In the genomic region with DNA sequence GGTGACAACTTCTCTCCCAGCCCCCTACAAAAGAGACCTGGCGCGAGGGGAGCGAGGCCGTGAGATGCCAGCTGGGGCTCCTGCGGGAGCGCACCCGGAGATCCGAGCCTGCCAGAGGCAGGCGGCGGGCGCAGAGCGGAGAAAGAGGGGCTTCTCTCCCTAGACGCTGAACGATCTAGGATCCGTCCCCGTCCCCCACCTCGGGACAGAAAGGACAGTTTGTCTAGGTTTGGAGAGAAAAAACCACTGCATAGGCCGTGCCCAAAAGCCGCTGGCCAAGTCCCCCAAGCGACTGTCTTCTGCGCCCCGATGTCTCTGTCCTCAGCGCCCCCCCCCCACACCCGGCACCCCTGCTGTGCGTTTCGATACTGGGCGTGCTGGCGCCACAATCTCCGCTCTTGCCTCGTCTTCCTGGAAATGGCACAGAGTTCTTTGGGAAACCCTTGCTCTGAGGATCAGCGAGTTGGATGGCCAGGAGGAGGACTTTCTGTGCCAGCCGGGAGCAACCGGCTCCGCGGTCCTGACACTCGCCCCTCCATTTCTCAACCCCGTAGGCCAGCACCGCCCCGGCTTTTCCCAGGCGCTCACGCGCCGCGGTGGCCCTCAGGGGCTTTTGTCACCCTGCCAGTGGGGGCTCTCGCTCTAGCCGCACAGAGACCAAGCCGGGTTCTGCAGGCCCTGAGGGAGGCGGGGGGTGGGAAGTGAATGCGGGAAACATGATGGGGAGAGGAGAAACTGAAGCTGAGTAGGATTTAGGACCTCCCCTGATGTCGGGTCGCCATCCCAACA, we compare ENCODE assay signal across 8 cellular contexts. TPM values are rescaled to one million over a fixed set of nuclear protein-coding genes. Genes with fewer than 3 reads are reported as not detected.
A peak's percentile ranks its signal among the peaks of the same experiment; 100 is the strongest.
DNase-seq lines count a peak whose midpoint lies in the region; ATAC-seq and TF ChIP-seq lines count a peak whose summit lies in the region.

No MANE protein-coding gene starts in this region.

- H3K9me3 ChIP-seq in H9 (ENCODE audit: control insufficient read depth, low read depth, low read length), result no peaks in the 10 kb centered on the region

- H3K4me1 Mint-ChIP-seq in H9, result peaks cover 41 to 44% of the 10 kb centered on the region in 2 experiments

- no peak overlapping the region for H2BK20ac ChIP-seq in H9 (ENCODE audit: low read depth, low read length, poor library complexity, severe bottlenecking)

- H3K27ac Mint-ChIP-seq in H9, result no peak overlapping the region; a peak in 1 of 7 replicates

- H3K27me3 ChIP-seq in H9 (ENCODE audit: insufficient read depth, low read length) (peaks cover 31% of the 10 kb centered on the region), mesendoderm (ENCODE audit: insufficient read depth, low read length, poor library complexity) (peaks cover 19% of the 10 kb centered on the region)

- peaks cover 81% of the 10 kb centered on the region for H3K27me3 Mint-ChIP-seq in H9 (ENCODE audit: low read depth)

- no peak overlapping the region for H2AK5ac ChIP-seq in H9 (ENCODE audit: insufficient read length, low read length)
- no peak overlapping the region for H2AK5ac ChIP-seq in mesendoderm (ENCODE audit: low read length)

- H3K27ac ChIP-seq in H9 (ENCODE audit: insufficient read length, low read depth, low read length) (no peak overlapping the region), caudate nucleus (ENCODE audit: low read depth, low read length) (peak overlapping the region; percentile 26), mesendoderm (ENCODE audit: low read depth, low read length) (no peak overlapping the region)

- no peak overlapping the region for H2BK15ac ChIP-seq in H9 (ENCODE audit: low read depth, low read length)
- no peak overlapping the region for H2BK15ac ChIP-seq in mesendoderm (replicated peaks; ENCODE audit: low read depth)

- H4K8ac ChIP-seq in H9 (replicated peaks; ENCODE audit: insufficient read length, low read depth, low read length) (no peak overlapping the region), mesendoderm (ENCODE audit: low read depth, low read length) (no peak overlapping the region)

- no peaks in the 10 kb centered on the region for H4K20me1 ChIP-seq in H9 (ENCODE audit: control insufficient read depth, insufficient read depth, insufficient read length)

- H2BK12ac ChIP-seq in H9 (ENCODE audit: insufficient read length, low read depth, low read length), result no peak overlapping the region

- H3T11ph ChIP-seq in H9 (ENCODE audit: low read length), result no peak overlapping the region

- H3K4ac ChIP-seq in H9 (ENCODE audit: low read depth, low read length), result no peak overlapping the region
- H3K4ac ChIP-seq in mesendoderm (ENCODE audit: low read depth, low read length), result no peak overlapping the region

- H3K23ac ChIP-seq in H9 (ENCODE audit: insufficient read length, low read depth, low read length) (no peak overlapping the region), mesendoderm (ENCODE audit: low read length) (no peak overlapping the region)

- H3K4me1 ChIP-seq in H9 (ENCODE audit: insufficient read depth, low read length) (peaks cover 7% of the 10 kb centered on the region; the same call in 1 of the 2 replicates), mesendoderm (ENCODE audit: control insufficient read depth, low read depth, low read length) (peaks cover 8% of the 10 kb centered on the region)

- H3K79me1 ChIP-seq in H9 (ENCODE audit: insufficient read depth, low read depth, low read length, poor library complexity, severe bottlenecking), result no peaks in the 10 kb centered on the region
- H3K79me1 ChIP-seq in mesendoderm (ENCODE audit: low read length), result no peaks in the 10 kb centered on the region

- peaks cover 17% of the 10 kb centered on the region for H3K23me2 ChIP-seq in H9 (ENCODE audit: insufficient read length, low read depth, low read length, poor library complexity, severe bottlenecking)

- peaks cover 15% of the 10 kb centered on the region in 3 experiments for H3K36me3 Mint-ChIP-seq in H9 (ENCODE audit: insufficient read depth in 1 of 3, low read depth in 3 of 3)

- H3K36me3 ChIP-seq in mesendoderm (ENCODE audit: control insufficient read depth, insufficient read depth, low read length), result no peaks in the 10 kb centered on the region

- H2BK120ac ChIP-seq in H9 (ENCODE audit: low read depth, low read length, poor library complexity, severe bottlenecking) (no peak overlapping the region), mesendoderm (ENCODE audit: low read depth, low read length) (no peak overlapping the region)

- no peak overlapping the region for H4K91ac ChIP-seq in H9 (ENCODE audit: insufficient read length, low read depth, low read length)

- H3K9me3 Mint-ChIP-seq in H9, result peaks cover 1 to 14% of the 10 kb centered on the region in 2 experiments; a peak in 2 of 5 replicates

- no peak for TF ChIP-seq CTCF in H9 (conservative IDR thresholded peaks at IDR 0.05)

- H3K4me2 ChIP-seq in H9 (ENCODE audit: insufficient read depth, insufficient read length, low read length) (peak overlapping the region; percentile 64), mesendoderm (ENCODE audit: low read length) (peak overlapping the region; percentile 58)

- H3K9ac ChIP-seq in H9 (ENCODE audit: extremely low read depth, insufficient read length, low read length) (no peak overlapping the region), mesendoderm (ENCODE audit: low read length) (peak overlapping the region; percentile 70)

- H2AFZ ChIP-seq in H9 (ENCODE audit: low read length), result no peak overlapping the region

- H2BK5ac ChIP-seq in H9 (ENCODE audit: insufficient read length, low read length) (no peak overlapping the region), mesendoderm (ENCODE audit: low read length) (no peak overlapping the region)

- peak overlapping the region; percentile 73 to 95 for H3K4me3 Mint-ChIP-seq in H9

- H3K4me3 ChIP-seq in mesendoderm (ENCODE audit: low read length), result peak overlapping the region; percentile 6

- no CpG with 5 or more reads among the region's 51 CpGs for WGBS in H9 (ENCODE audit: extremely low coverage, insufficient read length, low lambda C conversion rate)
- no CpG with 5 or more reads among the region's 51 CpGs for WGBS in mesendoderm (ENCODE audit: extremely low coverage, insufficient coverage, low lambda C conversion rate)

- ATAC-seq in HG03469 (IDR thresholded peaks at IDR 0.05; ENCODE audit: unreplicated experiment), result no peak

- H4K5ac ChIP-seq in H9 (ENCODE audit: insufficient read length, low read depth, low read length) (no peak overlapping the region), mesendoderm (ENCODE audit: low read length) (no peak overlapping the region)

- H3K56ac ChIP-seq in H9 (ENCODE audit: insufficient read length, low read depth, low read length) (no peak overlapping the region), mesendoderm (ENCODE audit: low read length) (peak overlapping the region; percentile 54)

- DNase-seq in AG08395 (ENCODE audit: low spot score), result peak; percentile 24
- peak; percentile 55 for DNase-seq in H9
- DNase-seq in caudate nucleus (lab: John Stamatoyannopoulos, UW), result peak in 10 of 61 donors; percentile 12 to 45 (median 33)
- DNase-seq in mesendoderm, result no peak
- DNase-seq in NCI-H187 (lab: John Stamatoyannopoulos, UW), result no peak
- DNase-seq in stimulated activated CD4-positive, alpha-beta T cell treated with anti-CD3 and anti-CD28 coated beads, Interleukin-4, amount 100 ng/mL, for 4 hours, result no peak
- DNase-seq in NCI-H2196 (lab: John Stamatoyannopoulos, UW; ENCODE audit: unreplicated experiment), result no peak

- H3K18ac ChIP-seq in H9 (ENCODE audit: insufficient read length, low read depth, low read length), result no peak overlapping the region
- no peak overlapping the region for H3K18ac ChIP-seq in mesendoderm (ENCODE audit: low read length)

- H3K14ac ChIP-seq in H9 (ENCODE audit: insufficient read depth, low read length), result no peak overlapping the region

- H3K79me2 ChIP-seq in H9 (ENCODE audit: insufficient read depth, low read length) (no peaks in the 10 kb centered on the region), mesendoderm (ENCODE audit: control insufficient read depth, insufficient read depth, low read length) (no peaks in the 10 kb centered on the region)

RNA-seq across cellular contexts. Expression of gene SSTR2, which starts 1.0 kb away (rescaled TPM):
- total RNA-seq in H9 (2021), result 2.0 TPM in 2 replicates
- 0.38 TPM for polyA plus RNA-seq in mesendoderm (2013, experiment 1 of 2)
- polyA plus RNA-seq in mesendoderm (2013, experiment 2 of 2), result 0.35 TPM

RNA-seq across cellular contexts. Expression of gene COG1, which starts 27.0 kb away (rescaled TPM):
- 23.2 and 26.5 TPM in 2 replicates for total RNA-seq in H9 (2021)
- polyA plus RNA-seq in mesendoderm (2013, experiment 1 of 2), result 17.9 TPM
- polyA plus RNA-seq in mesendoderm (2013, experiment 2 of 2), result 18.4 TPM

Comparison
In these comparisons a context has a peak if more than half of its experiments do, and no peak if none do; other contexts are left out.
1. DNase-seq: peak in AG08395 (single experiment) and H9 (single experiment); none in mesendoderm (single experiment), NCI-H187 (0 of 2), stimulated activated CD4-positive, alpha-beta T cell treated with anti-CD3 and anti-CD28 coated beads, Interleukin-4, amount 100 ng/mL, for 4 hours (0 of 2) and NCI-H2196 (single experiment).